In genomic region chr11:43803766-43804165, GRCh38 we compare ENCODE assay signal across 27 cellular contexts.
DNase-seq lines count a peak whose midpoint lies in the region; ATAC-seq, FAIRE-seq and TF ChIP-seq lines count a peak whose summit lies in the region.
"Had no signal": no experiment of that assay in that cellular context is flagged by ENCODE, and none has a peak within 500 bp of the region (broad histone marks: within the 10 kb centered on the region; RNA-seq: fewer than 3 reads in every experiment).

No MANE protein-coding gene starts in this region.

- no peaks in the 10 kb centered on the region for H3K4me1 Mint-ChIP-seq in immature natural killer cell
- H3K4me1 Mint-ChIP-seq: CD14-positive monocyte; CD4-positive, alpha-beta memory T cell; CD8-positive, alpha-beta memory T cell had no signal

- no peaks in the 10 kb centered on the region for H3K9me3 Mint-ChIP-seq in immature natural killer cell

- H3K4me3 ChIP-seq in bronchial epithelial cell (ENCODE audit: low read depth, low read length) (no peak overlapping the region), lower lobe of right lung (no peak overlapping the region), thyroid gland (replicated peaks in 1 of 3) (no peak overlapping the region)
- H3K4me3 ChIP-seq: A549, BLaER1 had no signal

- ATAC-seq in lower lobe of right lung = peak; percentile 78 to 96
- ATAC-seq: A549 had no signal

- peaks cover 0 to 5% (median 0%) of the 10 kb centered on the region in 3 donors for H3K27me3 Mint-ChIP-seq in immature natural killer cell (ENCODE audit: low read depth in 3 of 3)
- H3K27me3 Mint-ChIP-seq: CD4-positive, alpha-beta memory T cell; CD4-positive, CD25-positive, alpha-beta regulatory T cell; CD8-positive, alpha-beta memory T cell had no signal

- 42 to 44% methylated on average over 3 of the region's 3 CpGs for WGBS in thyroid gland, 2 donors

- DNase-seq in EH (ENCODE audit: low read depth) (peak; percentile 10), bronchial epithelial cell (ENCODE audit: low read depth) (no peak), lower lobe of right lung (no peak), thyroid gland (peak; percentile 4 to 5), immature natural killer cell (no peak), SK-N-DZ (ENCODE audit: low spot score) (no peak), NCI-H1048 (lab: John Stamatoyannopoulos, UW) (no peak), AG08395 (ENCODE audit: low spot score) (no peak)
- DNase-seq: BE2C; C1 segment of cervical spinal cord; CD4-positive, alpha-beta memory T cell; CD4-positive, CD25-positive, alpha-beta regulatory T cell; CD8-positive, alpha-beta memory T cell; COR-L47; DMS 273 treated with DMSO at 0.1 percent for 48 hours; DMS153; DMS53; DMS79; DND-41; GF-D8 had no signal

- H3K36me3 ChIP-seq in bronchial epithelial cell (ENCODE audit: control insufficient read depth, insufficient read depth, low read length) = peaks cover 1% of the 10 kb centered on the region
- peaks cover 7% of the 10 kb centered on the region for H3K36me3 ChIP-seq in lower lobe of right lung
- H3K36me3 ChIP-seq in thyroid gland = no peaks in the 10 kb centered on the region
- H3K36me3 ChIP-seq: BE2C had no signal

- TF ChIP-seq CTCF in bronchial epithelial cell (IDR thresholded peaks at IDR 0.05; ENCODE audit: insufficient read depth, low read length, severe bottlenecking) = no peak
- no peak for TF ChIP-seq CTCF in lower lobe of right lung (IDR thresholded peaks at IDR 0.05)
- TF ChIP-seq CTCF in thyroid gland (IDR thresholded peaks at IDR 0.05) = no peak

- peak; percentile 7 for FAIRE-seq in bronchial epithelial cell (lab: Jason Lieb, UNC)
- FAIRE-seq: A549, G401.6, GM12891, GM19239 had no signal

- no peak overlapping the region for H3K27ac Mint-ChIP-seq in immature natural killer cell
- H3K27ac Mint-ChIP-seq: CD14-positive monocyte; CD4-positive, alpha-beta memory T cell; CD4-positive, CD25-positive, alpha-beta regulatory T cell; CD8-positive, alpha-beta memory T cell had no signal

- H3K9me3 ChIP-seq in lower lobe of right lung (no peaks in the 10 kb centered on the region), thyroid gland (no peaks in the 10 kb centered on the region)
- H3K9me3 ChIP-seq: BE2C had no signal

- TF ChIP-seq POLR2A in thyroid gland (IDR thresholded peaks at IDR 0.05) = no peak

- no peaks in the 10 kb centered on the region for H3K4me1 ChIP-seq in lower lobe of right lung
- peaks cover 0 to 7% of the 10 kb centered on the region in 2 donors for H3K4me1 ChIP-seq in thyroid gland
- H3K4me1 ChIP-seq: A549, BE2C, BLaER1 had no signal

- H3K27me3 ChIP-seq in bronchial epithelial cell (ENCODE audit: control insufficient read depth, insufficient read depth, low read length) (no peaks in the 10 kb centered on the region), lower lobe of right lung (ENCODE audit: low read depth) (no peaks in the 10 kb centered on the region), thyroid gland (no peaks in the 10 kb centered on the region)
- H3K27me3 ChIP-seq: BE2C, BLaER1 had no signal

- H3K27ac ChIP-seq in lower lobe of right lung = no peak overlapping the region
- H3K27ac ChIP-seq in thyroid gland = no peak overlapping the region
- H3K27ac ChIP-seq: 22Rv1, A549, BLaER1 had no signal

- no peak overlapping the region for H3K4me3 Mint-ChIP-seq in immature natural killer cell
- H3K4me3 Mint-ChIP-seq: CD14-positive monocyte; CD4-positive, alpha-beta memory T cell; CD4-positive, CD25-positive, alpha-beta regulatory T cell; CD8-positive, alpha-beta memory T cell had no signal

- intact Hi-C loops in lower lobe of right lung (cut with DNase I) (no loop called here), thyroid gland (cut with DNase I) (no loop called here)

- H3K36me3 Mint-ChIP-seq in immature natural killer cell = peaks cover 24 to 31% (median 25%) of the 10 kb centered on the region in 3 donors

Comparison
In these comparisons a context has a peak if more than half of its experiments do, and no peak if none do; other contexts are left out.
1. DNase-seq: peak in EH (single experiment) and thyroid gland (2 of 2); none in bronchial epithelial cell (single experiment), lower lobe of right lung (single experiment), immature natural killer cell (0 of 3), SK-N-DZ (single experiment), NCI-H1048 (single experiment) and AG08395 (single experiment).